ENCODE assay signal across 7 cellular contexts in the genomic region with DNA sequence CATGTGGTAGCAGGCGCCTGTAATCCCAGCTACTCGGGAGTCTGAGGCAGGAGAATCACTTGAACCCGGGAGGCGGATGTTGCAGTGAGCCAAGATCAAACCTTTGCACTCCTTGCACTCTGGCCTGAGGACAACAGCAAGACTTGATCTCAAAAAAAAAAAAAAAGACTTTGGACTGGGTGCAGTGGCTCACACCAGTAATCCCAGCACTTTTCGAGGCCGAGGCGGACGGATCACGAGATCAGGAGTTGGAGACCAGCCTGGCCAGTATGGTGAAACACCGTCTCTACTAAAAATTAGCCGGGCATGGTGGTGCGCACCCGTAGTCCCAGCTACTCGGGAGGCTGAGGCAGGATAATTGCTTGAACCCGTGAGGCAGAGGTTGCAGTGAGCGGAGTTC. TPM values are rescaled to one million over a fixed set of nuclear protein-coding genes. Genes with fewer than 3 reads are reported as not detected.
"Had no signal": no experiment of that assay in that cellular context is flagged by ENCODE, and none has a peak within 500 bp of the region (broad histone marks: within the 10 kb centered on the region; RNA-seq: fewer than 3 reads in every experiment).

No MANE protein-coding gene starts in this region.

RNA-seq across cellular contexts. Expression of a gene that starts 4.2 kb away (rescaled TPM):
- total RNA-seq: frontal cortex, lower lobe of right lung, occipital lobe, sigmoid colon had no signal

RNA-seq across cellular contexts. Expression of a gene that starts 25.0 kb away (rescaled TPM):
- total RNA-seq: dermis blood vessel endothelial cell, glomerular endothelial cell, pulmonary artery endothelial cell had no signal

RNA-seq across cellular contexts. Expression of a gene that starts 35.9 kb away (rescaled TPM):
- total RNA-seq: glomerular endothelial cell had no signal
